In the genomic region with DNA sequence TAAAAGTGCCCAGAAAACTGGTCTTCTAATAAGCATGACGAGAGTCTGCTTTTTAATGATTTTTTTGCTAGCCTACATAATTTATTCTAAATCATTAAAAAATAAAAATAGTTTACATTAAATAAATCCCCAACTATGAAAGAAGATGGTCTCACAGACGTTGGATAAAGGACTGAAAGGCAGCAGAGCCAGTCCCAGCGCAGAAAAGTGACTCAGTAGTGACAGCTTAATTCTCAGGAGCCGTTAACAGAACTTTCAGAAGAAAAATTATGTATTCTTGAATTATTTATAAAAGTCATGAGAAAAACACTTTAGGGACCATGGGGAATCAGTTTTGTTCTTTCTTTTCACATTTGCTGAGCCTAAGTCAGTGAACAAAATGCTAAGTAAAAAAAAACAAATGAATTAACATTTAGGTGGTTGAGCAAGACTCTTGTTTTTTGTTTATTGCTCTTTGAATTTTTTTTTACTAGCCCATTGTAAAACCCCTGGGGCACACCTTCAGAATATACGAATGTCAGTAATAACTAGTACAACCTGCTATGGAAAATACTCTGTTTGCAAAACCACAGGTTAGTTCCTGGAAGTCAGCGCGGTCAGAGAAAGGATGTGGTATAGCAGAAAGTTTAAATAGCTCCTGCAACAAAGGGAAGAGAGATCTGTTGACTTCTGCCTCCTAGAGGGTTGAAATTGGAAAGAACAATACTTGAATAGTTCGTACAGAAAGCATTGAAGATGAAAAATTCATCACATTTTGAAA, we compare ENCODE assay signal across 1 cellular context.
TF ChIP-seq lines count a peak whose summit lies in the region.

No MANE protein-coding gene starts in this region.

TF ChIP-seq in SK-N-SH, 30 proteins besides CTCF, POLR2A, EP300 and RAD21 (continued from another document):
- TF ChIP-seq, protein P1, sequence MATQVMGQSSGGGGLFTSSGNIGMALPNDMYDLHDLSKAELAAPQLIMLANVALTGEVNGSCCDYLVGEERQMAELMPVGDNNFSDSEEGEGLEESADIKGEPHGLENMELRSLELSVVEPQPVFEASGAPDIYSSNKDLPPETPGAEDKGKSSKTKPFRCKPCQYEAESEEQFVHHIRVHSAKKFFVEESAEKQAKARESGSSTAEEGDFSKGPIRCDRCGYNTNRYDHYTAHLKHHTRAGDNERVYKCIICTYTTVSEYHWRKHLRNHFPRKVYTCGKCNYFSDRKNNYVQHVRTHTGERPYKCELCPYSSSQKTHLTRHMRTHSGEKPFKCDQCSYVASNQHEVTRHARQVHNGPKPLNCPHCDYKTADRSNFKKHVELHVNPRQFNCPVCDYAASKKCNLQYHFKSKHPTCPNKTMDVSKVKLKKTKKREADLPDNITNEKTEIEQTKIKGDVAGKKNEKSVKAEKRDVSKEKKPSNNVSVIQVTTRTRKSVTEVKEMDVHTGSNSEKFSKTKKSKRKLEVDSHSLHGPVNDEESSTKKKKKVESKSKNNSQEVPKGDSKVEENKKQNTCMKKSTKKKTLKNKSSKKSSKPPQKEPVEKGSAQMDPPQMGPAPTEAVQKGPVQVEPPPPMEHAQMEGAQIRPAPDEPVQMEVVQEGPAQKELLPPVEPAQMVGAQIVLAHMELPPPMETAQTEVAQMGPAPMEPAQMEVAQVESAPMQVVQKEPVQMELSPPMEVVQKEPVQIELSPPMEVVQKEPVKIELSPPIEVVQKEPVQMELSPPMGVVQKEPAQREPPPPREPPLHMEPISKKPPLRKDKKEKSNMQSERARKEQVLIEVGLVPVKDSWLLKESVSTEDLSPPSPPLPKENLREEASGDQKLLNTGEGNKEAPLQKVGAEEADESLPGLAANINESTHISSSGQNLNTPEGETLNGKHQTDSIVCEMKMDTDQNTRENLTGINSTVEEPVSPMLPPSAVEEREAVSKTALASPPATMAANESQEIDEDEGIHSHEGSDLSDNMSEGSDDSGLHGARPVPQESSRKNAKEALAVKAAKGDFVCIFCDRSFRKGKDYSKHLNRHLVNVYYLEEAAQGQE (IDR thresholded peaks at IDR 0.05; ENCODE audit: low read depth, low read length), result no peak
- TF ChIP-seq CHD2 (IDR thresholded peaks at IDR 0.05; ENCODE audit: low read length, partially characterized antibody) (no peak), MEF2A (IDR thresholded peaks at IDR 0.05; ENCODE audit: borderline replicate concordance, low read depth) (no peak), POLR2AphosphoS5 (IDR thresholded peaks at IDR 0.05; ENCODE audit: low read depth, low read length) (no peak), RXRA (IDR thresholded peaks at IDR 0.05; ENCODE audit: borderline replicate concordance, low read depth) (no peak), FOXJ3 (CRISPR knock-in tag; IDR thresholded peaks at IDR 0.05) (no peak)
- TF ChIP-seq, protein P2, sequence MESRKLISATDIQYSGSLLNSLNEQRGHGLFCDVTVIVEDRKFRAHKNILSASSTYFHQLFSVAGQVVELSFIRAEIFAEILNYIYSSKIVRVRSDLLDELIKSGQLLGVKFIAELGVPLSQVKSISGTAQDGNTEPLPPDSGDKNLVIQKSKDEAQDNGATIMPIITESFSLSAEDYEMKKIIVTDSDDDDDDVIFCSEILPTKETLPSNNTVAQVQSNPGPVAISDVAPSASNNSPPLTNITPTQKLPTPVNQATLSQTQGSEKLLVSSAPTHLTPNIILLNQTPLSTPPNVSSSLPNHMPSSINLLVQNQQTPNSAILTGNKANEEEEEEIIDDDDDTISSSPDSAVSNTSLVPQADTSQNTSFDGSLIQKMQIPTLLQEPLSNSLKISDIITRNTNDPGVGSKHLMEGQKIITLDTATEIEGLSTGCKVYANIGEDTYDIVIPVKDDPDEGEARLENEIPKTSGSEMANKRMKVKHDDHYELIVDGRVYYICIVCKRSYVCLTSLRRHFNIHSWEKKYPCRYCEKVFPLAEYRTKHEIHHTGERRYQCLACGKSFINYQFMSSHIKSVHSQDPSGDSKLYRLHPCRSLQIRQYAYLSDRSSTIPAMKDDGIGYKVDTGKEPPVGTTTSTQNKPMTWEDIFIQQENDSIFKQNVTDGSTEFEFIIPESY (IDR thresholded peaks at IDR 0.05; ENCODE audit: borderline replicate concordance, low read depth), result no peak
- TF ChIP-seq, protein P3, sequence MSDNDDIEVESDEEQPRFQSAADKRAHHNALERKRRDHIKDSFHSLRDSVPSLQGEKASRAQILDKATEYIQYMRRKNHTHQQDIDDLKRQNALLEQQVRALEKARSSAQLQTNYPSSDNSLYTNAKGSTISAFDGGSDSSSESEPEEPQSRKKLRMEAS (IDR thresholded peaks at IDR 0.05; ENCODE audit: low read depth), result no peak
